In genomic region chr12:26188132-26188531, GRCh38 we compare ENCODE assay signal across 15 cellular contexts.
DNase-seq lines count a peak whose midpoint lies in the region; TF ChIP-seq lines count a peak whose summit lies in the region.
"Had no signal": no experiment of that assay in that cellular context is flagged by ENCODE, and none has a peak within 500 bp of the region (broad histone marks: within the 10 kb centered on the region; RNA-seq: fewer than 3 reads in every experiment).

No MANE protein-coding gene starts in this region.

- TF ChIP-seq CTCF in AG09309 (IDR thresholded peaks at IDR 0.05; ENCODE audit: control insufficient read depth, insufficient read depth, low read depth, low read length, missing control alignments) (no peak), HFF-Myc (IDR thresholded peaks at IDR 0.05; ENCODE audit: low read depth, low read length, missing control alignments) (no peak)

- DNase-seq in AG09309 (ENCODE audit: low read depth) (peak; percentile 35), HFF-Myc (ENCODE audit: extremely low read depth, low read depth) (peak; percentile 40), astrocyte of the hippocampus (ENCODE audit: low read depth, low spot score) (peak; percentile 49), kidney tubule cell (ENCODE audit: low spot score) (peak; percentile 53), NCI-H2081 (lab: John Stamatoyannopoulos, UW) (no peak), NCI-H345 (lab: John Stamatoyannopoulos, UW) (no peak), NCI-H1930 (lab: John Stamatoyannopoulos, UW) (no peak), NCI-H2171 treated with DMSO at 0.1 percent for 48 hours (lab: John Stamatoyannopoulos, UW) (no peak)
- DNase-seq: activated CD8-positive, alpha-beta memory T cell treated with anti-CD3 and anti-CD28 coated beads for 24 hours; activated naive CD8-positive, alpha-beta T cell treated with anti-CD3 and anti-CD28 coated beads, Interleukin-2, amount 10 ng/mL, durations not matched to agents 7 days and 5 days; CD4-positive, alpha-beta memory T cell; effector CD8-positive, alpha-beta T cell; NCI-H1092 treated with DMSO at 0.1 percent for 48 hours; NCI-H510A treated with DMSO at 0.1 percent for 48 hours; nucleus accumbens had no signal

- H3K4me3 ChIP-seq in AG09309 (ENCODE audit: control insufficient read depth, low read depth, low read length): no peak overlapping the region
- H3K4me3 ChIP-seq in HFF-Myc (replicated peaks; ENCODE audit: low read depth, low read length): no peak overlapping the region

Comparison
In these comparisons a context has a peak if more than half of its experiments do, and no peak if none do; other contexts are left out.
1. DNase-seq: peak in AG09309 (single experiment), HFF-Myc (single experiment), astrocyte of the hippocampus (single experiment) and kidney tubule cell (single experiment); none in NCI-H2081 (0 of 2), NCI-H345 (single experiment), NCI-H1930 (0 of 2) and NCI-H2171 treated with DMSO at 0.1 percent for 48 hours (single experiment).